13 cellular contexts compared by ENCODE assay signal in the genomic region with DNA sequence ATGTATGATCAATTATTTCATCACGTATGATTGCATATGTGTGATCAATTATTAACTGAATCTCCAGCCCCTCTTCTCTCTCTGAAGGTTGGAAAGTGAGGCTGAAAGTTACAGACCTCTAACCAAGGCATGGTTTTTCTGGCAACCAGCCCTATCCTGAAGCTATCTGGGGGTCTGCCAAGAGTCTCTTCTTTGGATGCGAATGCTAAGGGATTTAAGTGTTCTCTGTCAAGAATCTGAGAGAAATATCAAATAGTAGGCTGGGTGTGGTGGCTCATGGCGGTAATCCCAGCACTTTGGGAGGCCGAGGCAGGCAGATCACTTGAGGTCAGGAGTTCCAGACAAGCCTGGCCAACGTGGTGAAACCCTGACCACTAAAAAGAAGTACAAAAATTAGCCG. TPM values are rescaled to one million over a fixed set of nuclear protein-coding genes. Genes with fewer than 3 reads are reported as not detected.
A peak's percentile ranks its signal among the peaks of the same experiment; 100 is the strongest.
DNase-seq lines count a peak whose midpoint lies in the region; ATAC-seq and TF ChIP-seq lines count a peak whose summit lies in the region.
"Had no signal": no experiment of that assay in that cellular context is flagged by ENCODE, and none has a peak within 500 bp of the region (broad histone marks: within the 10 kb centered on the region; RNA-seq: fewer than 3 reads in every experiment).

No MANE protein-coding gene starts in this region.

- intact Hi-C loops in ascending aorta (cut with DNase I) = no loop called here

- DNase-seq in AG20443 (ENCODE audit: low spot score) = peak; percentile 9
- peak; percentile 21 for DNase-seq in HFF-Myc (ENCODE audit: extremely low read depth, low read depth)
- DNase-seq in cerebellum (ENCODE audit: low spot score) = peak; percentile 26
- DNase-seq in iris pigment epithelial cell (ENCODE audit: low read depth) = peak; percentile 75
- DNase-seq in stimulated activated CD4-positive, alpha-beta T cell treated with anti-CD3 and anti-CD28 coated beads, Interleukin-4, amount 100 ng/mL, for 4 hours = no peak
- no peak for DNase-seq in GM10248 (ENCODE audit: extremely low spot score)
- DNase-seq in ascending aorta (ENCODE audit: low spot score in 2 of 2) = no peak
- DNase-seq: activated naive CD4-positive, alpha-beta T cell treated with anti-CD3 and anti-CD28 coated beads for 36 hours; cortex of kidney; GDM1; NCI-H1694 treated with DMSO at 0.1 percent for 48 hours; SIG-M5 had no signal

- no peaks in the 10 kb centered on the region for H3K9me3 ChIP-seq in ascending aorta

- H3K4me3 ChIP-seq in HFF-Myc (replicated peaks; ENCODE audit: low read depth, low read length) (no peak overlapping the region), ascending aorta (no peak overlapping the region)

- ATAC-seq in HG03439 (IDR thresholded peaks at IDR 0.05; ENCODE audit: unreplicated experiment) = no peak

- peaks cover 3 to 6% of the 10 kb centered on the region in 2 donors for H3K4me1 ChIP-seq in ascending aorta

- no peak overlapping the region for H3K27ac ChIP-seq in ascending aorta

- H3K36me3 ChIP-seq in ascending aorta = peaks cover 5 to 18% of the 10 kb centered on the region in 2 donors

- no peaks in the 10 kb centered on the region for H3K27me3 ChIP-seq in ascending aorta

- CTCF ChIA-PET in GM10248 (lab: Yijun Ruan, JAX) = interaction anchor here (0.9 to 1.2 kb wide), 2 partner anchors 8 to 12 kb away, joined by 3 read pairs; no protein-coding TSS in a partner anchor

- TF ChIP-seq CTCF in HFF-Myc (IDR thresholded peaks at IDR 0.05; ENCODE audit: low read depth, low read length, missing control alignments) (no peak), GM10248 (IDR thresholded peaks at IDR 0.05; ENCODE audit: control extremely low read depth, extremely low read depth, low read depth, missing control alignments) (no peak), ascending aorta (IDR thresholded peaks at IDR 0.05) (no peak)

- POLR2A ChIA-PET in GM10248 (lab: Yijun Ruan, JAX) = interaction anchor here (1.2 kb wide), 1 partner anchor 18 kb away, joined by 3 read pairs; a partner anchor contains a TSS

RNA-seq across cellular contexts. Expression of a gene that starts 8.1 kb away (rescaled TPM):
- total RNA-seq in cerebellum = 259 TPM
- total RNA-seq in ascending aorta = 41.7 TPM

RNA-seq across cellular contexts. Expression of a gene that starts 17.9 kb away (rescaled TPM):
- total RNA-seq in cerebellum (15.6 TPM), ascending aorta (1.5 TPM)

RNA-seq across cellular contexts. Expression of a gene that starts 26.8 kb away (rescaled TPM):
- total RNA-seq in cerebellum = 50.9 TPM
- total RNA-seq in ascending aorta = 28.3 TPM

RNA-seq across cellular contexts. Expression of a gene that starts 44.9 kb away (rescaled TPM):
- total RNA-seq in cerebellum = 13.0 TPM
- total RNA-seq in ascending aorta = 69.3 TPM

Comparison
In these comparisons a context has a peak if more than half of its experiments do, and no peak if none do; other contexts are left out.
1. DNase-seq: peak in AG20443 (single experiment), HFF-Myc (single experiment), cerebellum (single experiment) and iris pigment epithelial cell (single experiment); none in stimulated activated CD4-positive, alpha-beta T cell treated with anti-CD3 and anti-CD28 coated beads, Interleukin-4, amount 100 ng/mL, for 4 hours (0 of 2), GM10248 (single experiment) and ascending aorta (0 of 2).